1 cellular context compared by ENCODE assay signal in the genomic region with DNA sequence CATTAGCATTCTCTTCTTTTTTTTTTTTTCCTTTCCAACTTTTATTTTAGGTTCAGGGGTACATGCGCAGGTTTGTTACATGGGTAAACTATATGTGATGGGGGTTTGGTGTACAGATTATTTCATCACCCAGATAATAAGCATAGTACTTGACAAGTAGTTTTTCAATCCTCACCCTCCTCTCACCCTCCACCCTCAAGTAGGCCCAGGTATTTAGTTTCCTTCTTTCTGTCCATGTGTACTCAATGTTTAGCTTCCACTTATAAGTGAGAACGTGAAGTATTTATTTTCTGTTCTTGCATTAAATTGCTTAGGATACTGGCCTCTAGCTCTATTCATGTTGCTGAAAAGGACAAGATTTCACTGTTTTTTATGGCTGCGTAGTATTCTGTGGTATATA.
TF ChIP-seq lines count a peak whose summit lies in the region.

No MANE protein-coding gene starts in this region.

TF ChIP-seq in A549, 52 proteins besides CTCF, POLR2A, EP300 and RAD21 (continued from another document):
- TF ChIP-seq, protein P1, sequence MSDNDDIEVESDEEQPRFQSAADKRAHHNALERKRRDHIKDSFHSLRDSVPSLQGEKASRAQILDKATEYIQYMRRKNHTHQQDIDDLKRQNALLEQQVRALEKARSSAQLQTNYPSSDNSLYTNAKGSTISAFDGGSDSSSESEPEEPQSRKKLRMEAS (IDR thresholded peaks at IDR 0.05) = no peak
- TF ChIP-seq HOXA7 (CRISPR knock-in tag; IDR thresholded peaks at IDR 0.05) (no peak), NPAS2 (CRISPR knock-in tag; IDR thresholded peaks at IDR 0.05; ENCODE audit: borderline replicate concordance) (no peak), MAZ (IDR thresholded peaks at IDR 0.05; ENCODE audit: borderline replicate concordance, low read depth, low read length) (no peak), KDM1A (IDR thresholded peaks at IDR 0.05; ENCODE audit: low read depth) (no peak), PHF8 (IDR thresholded peaks at IDR 0.05; ENCODE audit: borderline replicate concordance, low read depth) (no peak)
- TF ChIP-seq, protein P2, sequence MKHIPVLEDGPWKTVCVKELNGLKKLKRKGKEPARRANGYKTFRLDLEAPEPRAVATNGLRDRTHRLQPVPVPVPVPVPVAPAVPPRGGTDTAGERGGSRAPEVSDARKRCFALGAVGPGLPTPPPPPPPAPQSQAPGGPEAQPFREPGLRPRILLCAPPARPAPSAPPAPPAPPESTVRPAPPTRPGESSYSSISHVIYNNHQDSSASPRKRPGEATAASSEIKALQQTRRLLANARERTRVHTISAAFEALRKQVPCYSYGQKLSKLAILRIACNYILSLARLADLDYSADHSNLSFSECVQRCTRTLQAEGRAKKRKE (CRISPR knock-in tag; IDR thresholded peaks at IDR 0.05; ENCODE audit: low read depth) = no peak
